Comparison of ENCODE assay signal across 8 cellular contexts in the genomic region with DNA sequence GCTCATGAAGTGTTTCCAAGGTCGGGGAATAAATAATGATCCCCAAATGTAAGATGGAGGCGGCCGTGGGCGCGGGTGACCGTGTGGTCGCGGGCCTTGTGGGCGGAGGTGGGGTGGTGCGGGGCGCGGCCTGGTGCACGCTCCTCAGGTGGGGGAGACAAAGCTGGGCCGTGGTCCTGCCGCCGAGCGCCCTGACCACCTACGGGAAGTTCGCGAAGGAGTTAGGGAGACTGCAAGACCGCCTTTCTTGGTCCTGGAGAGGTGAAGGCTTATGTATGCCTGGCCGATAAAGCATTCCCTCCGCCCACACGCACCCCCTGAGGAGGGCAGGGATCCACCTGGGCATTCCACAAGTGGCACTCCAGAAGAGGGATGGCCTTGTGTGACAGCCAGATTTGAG. TPM values are rescaled to one million over a fixed set of nuclear protein-coding genes. Genes with fewer than 3 reads are reported as not detected.
DNase-seq lines count a peak whose midpoint lies in the region; ATAC-seq and TF ChIP-seq lines count a peak whose summit lies in the region.

No MANE protein-coding gene starts in this region.

- H3K36me3 ChIP-seq in CD4-positive, alpha-beta memory T cell (ENCODE audit: insufficient read depth, low read length), result no peaks in the 10 kb centered on the region
- H3K36me3 ChIP-seq in endocrine pancreas (ENCODE audit: control insufficient read depth, insufficient read depth, low read length) (no peaks in the 10 kb centered on the region), neural cell (ENCODE audit: insufficient read depth, low read length) (no peaks in the 10 kb centered on the region)

- H3K36me3 Mint-ChIP-seq in CD4-positive, alpha-beta memory T cell, result peaks cover 0 to 4% of the 10 kb centered on the region in 2 donors

- TF ChIP-seq CTCF in neural cell (IDR thresholded peaks at IDR 0.05; ENCODE audit: poor library complexity, severe bottlenecking), result no peak
- TF ChIP-seq CTCF in GM13976 (IDR thresholded peaks at IDR 0.05; ENCODE audit: borderline replicate concordance, control extremely low read depth, extremely low read depth, insufficient read depth, missing control alignments), result no peak

- no peaks in the 10 kb centered on the region for H3K9me3 Mint-ChIP-seq in CD4-positive, alpha-beta memory T cell

- DNase-seq in CD4-positive, alpha-beta memory T cell, result no peak
- DNase-seq in NCI-H345 (lab: John Stamatoyannopoulos, UW), result peak; percentile 76
- no peak for DNase-seq in HuH-7 (ENCODE audit: low spot score)
- DNase-seq in GM13976 (ENCODE audit: low spot score), result no peak
- DNase-seq in GM19238 (ENCODE audit: insufficient read length, low spot score), result no peak

- peaks cover 14% of the 10 kb centered on the region for H3K4me1 ChIP-seq in CD4-positive, alpha-beta memory T cell (ENCODE audit: insufficient read depth, low read length)
- H3K4me1 ChIP-seq in endocrine pancreas (ENCODE audit: control insufficient read depth, insufficient read depth, low read length), result no peaks in the 10 kb centered on the region

- no peak for TF ChIP-seq RAD21 in neural cell (conservative IDR thresholded peaks at IDR 0.05)

- peak overlapping the region in 6 of 7 donors; percentile 12 to 95 (median 68) for H3K27ac Mint-ChIP-seq in CD4-positive, alpha-beta memory T cell

- POLR2A ChIA-PET in CD4-positive, alpha-beta memory T cell (lab: Charles Lee; ENCODE audit: partially characterized antibody), result interaction anchor here (1.2 to 2.8 kb wide), 3 partner anchors 12 to 149 kb away, joined by 4 to 12 read pairs (median 12); partner anchors contain the start of gene ZNRF2

- no peak for TF ChIP-seq EP300 in neural cell (conservative IDR thresholded peaks at IDR 0.05; ENCODE audit: poor library complexity, severe bottlenecking)

- no peaks in the 10 kb centered on the region for H3K9me3 ChIP-seq in CD4-positive, alpha-beta memory T cell (ENCODE audit: control insufficient read depth in 1 of 2, low read length in 2 of 2)
- no peaks in the 10 kb centered on the region for H3K9me3 ChIP-seq in endocrine pancreas (ENCODE audit: control insufficient read depth, low read length)
- no peaks in the 10 kb centered on the region for H3K9me3 ChIP-seq in neural cell (ENCODE audit: low read length)

- in situ Hi-C loops in GM13976 (cut with MboI; ENCODE audit: low sequenced_read_pairs, unreplicated experiment), result no loop called here

- no peaks in the 10 kb centered on the region for H3K27me3 Mint-ChIP-seq in CD4-positive, alpha-beta memory T cell

- peaks cover 5 to 23% (median 12%) of the 10 kb centered on the region in 4 donors for H3K4me1 Mint-ChIP-seq in CD4-positive, alpha-beta memory T cell

- intact Hi-C loops in CD4-positive, alpha-beta memory T cell (cut with micrococcal nuclease), result loop anchor here (5.0 to 10.0 kb wide), 3 partner anchors 211 to 458 kb away; partner anchors contain the start of genes GARS1 and GGCT

- peak overlapping the region; percentile 51 for H3K4me2 ChIP-seq in neural cell (ENCODE audit: low read length)

- CTCF ChIA-PET in CD4-positive, alpha-beta memory T cell (lab: Charles Lee; ENCODE audit: partially characterized antibody), result no interaction called here

- H4K20me1 ChIP-seq in neural cell (ENCODE audit: insufficient read depth), result no peaks in the 10 kb centered on the region

- ATAC-seq in HG03469 (IDR thresholded peaks at IDR 0.05; ENCODE audit: unreplicated experiment), result no peak

- H2AFZ ChIP-seq in neural cell (ENCODE audit: low read depth, low read length), result peak overlapping the region; percentile 36

- H3K9ac ChIP-seq in endocrine pancreas (ENCODE audit: control insufficient read depth, insufficient read depth, low read length) (peak overlapping the region; percentile 73), neural cell (ENCODE audit: low read length) (peak overlapping the region; percentile 93)

- no peaks in the 10 kb centered on the region for H3K9me2 ChIP-seq in neural cell (ENCODE audit: insufficient read depth, low read length)

- no peaks in the 10 kb centered on the region for H3K27me3 ChIP-seq in CD4-positive, alpha-beta memory T cell (ENCODE audit: insufficient read depth, low read length)
- H3K27me3 ChIP-seq in endocrine pancreas (ENCODE audit: control insufficient read depth, insufficient read depth, low read length) (no peaks in the 10 kb centered on the region), neural cell (ENCODE audit: insufficient read depth, low read depth, low read length) (no peaks in the 10 kb centered on the region)

- no peaks in the 10 kb centered on the region for H3F3A ChIP-seq in neural cell (ENCODE audit: insufficient read depth, low read length, poor library complexity, severe bottlenecking)

- H3K4me3 ChIP-seq in CD4-positive, alpha-beta memory T cell (ENCODE audit: low read length in 2 of 2), result peak overlapping the region; percentile 66 to 69
- no peak overlapping the region for H3K4me3 ChIP-seq in endocrine pancreas (ENCODE audit: control insufficient read depth, insufficient read depth, low read length)
- peak overlapping the region; percentile 99 for H3K4me3 ChIP-seq in neural cell (ENCODE audit: low read length)

- H3K27ac ChIP-seq in CD4-positive, alpha-beta memory T cell (ENCODE audit: low read depth, low read length), result no peak overlapping the region
- H3K27ac ChIP-seq in neural cell (ENCODE audit: low read length), result peak overlapping the region; percentile 78

- peak overlapping the region; percentile 39 to 94 (median 92) for H3K4me3 Mint-ChIP-seq in CD4-positive, alpha-beta memory T cell

- peaks cover 24% of the 10 kb centered on the region for H3K79me2 ChIP-seq in neural cell (replicated peaks; ENCODE audit: insufficient read depth, low read length)

TF ChIP-seq in neural cell, 6 proteins besides CTCF, POLR2A, EP300 and RAD21:
- no peak for TF ChIP-seq TAF1 (IDR thresholded peaks at IDR 0.05; ENCODE audit: low read depth)
- TF ChIP-seq REST (IDR thresholded peaks at IDR 0.05; ENCODE audit: borderline replicate concordance), result no peak
- TF ChIP-seq EZH2 (IDR thresholded peaks at IDR 0.05; ENCODE audit: borderline replicate concordance, insufficient read depth, low read length, poor library complexity, severe bottlenecking), result no peak
- TF ChIP-seq MXI1 (conservative IDR thresholded peaks at IDR 0.05; ENCODE audit: poor library complexity, severe bottlenecking), result no peak
- no peak for TF ChIP-seq SMC3 (conservative IDR thresholded peaks at IDR 0.05; ENCODE audit: poor library complexity)
- TF ChIP-seq POLR2AphosphoS5 (IDR thresholded peaks at IDR 0.05), result no peak

RNA-seq across cellular contexts. Expression of gene MTURN, which starts 1.6 kb away (rescaled TPM):
- 10 to 100 TPM; 18.1 to 19.2 TPM for total RNA-seq in CD4-positive, alpha-beta memory T cell
- 1 to 10 TPM; 3.2 to 4.0 TPM for polyA plus RNA-seq in CD4-positive, alpha-beta memory T cell
- 70.3 and 75.5 TPM in 2 replicates for polyA plus RNA-seq in neural cell
- 211 and 242 TPM in 2 replicates for polyA minus RNA-seq in neural cell

Comparison
In these comparisons a context has a peak if more than half of its experiments do, and no peak if none do; other contexts are left out.
1. RNA of gene MTURN, which starts 1.6 kb away (polyA plus RNA-seq): 70.3 to 75.5 TPM in neural cell; 3.2 to 4.0 TPM in CD4-positive, alpha-beta memory T cell; every median in the first group is over 10 times any median in the second.